Comparison of ENCODE assay signal across 9 cellular contexts in genomic region chr11:35419713-35420333, GRCh38. TPM values are rescaled to one million over a fixed set of nuclear protein-coding genes. Genes with fewer than 3 reads are reported as not detected.
A peak's percentile ranks its signal among the peaks of the same experiment; 100 is the strongest.
DNase-seq lines count a peak whose midpoint lies in the region; ATAC-seq and TF ChIP-seq lines count a peak whose summit lies in the region.
"Had no signal": no experiment of that assay in that cellular context is flagged by ENCODE, and none has a peak within 500 bp of the region (broad histone marks: within the 10 kb centered on the region; RNA-seq: fewer than 3 reads in every experiment).

No MANE protein-coding gene starts in this region.

- ATAC-seq in CD4-positive, alpha-beta T cell (ENCODE audit: poor library complexity): no peak
- no peak for ATAC-seq in GM19328 (IDR thresholded peaks at IDR 0.05; ENCODE audit: unreplicated experiment)
- ATAC-seq in GM18907 (IDR thresholded peaks at IDR 0.05; ENCODE audit: unreplicated experiment): no peak

- 1 to 10% methylated on average over 2 to 51 of the region's 52 CpGs for WGBS in endodermal cell (ENCODE audit: insufficient coverage in 1 of 2, insufficient read length in 1 of 2), 2 experiments

- CTCF ChIA-PET in CD4-positive, alpha-beta T cell (lab: Charles Lee): interaction anchor here (1.6 kb wide), 1 partner anchor 10 kb away, joined by 3 read pairs; no protein-coding TSS in a partner anchor

- peak overlapping the region; percentile 81 for H3K4me3 ChIP-seq in endodermal cell (ENCODE audit: low read length)

- no peak overlapping the region for H3K27ac ChIP-seq in CD4-positive, alpha-beta T cell (ENCODE audit: low read depth, low read length)
- H3K27ac ChIP-seq in endodermal cell (ENCODE audit: low read depth, low read length): peak overlapping the region; percentile 91

- peak overlapping the region; percentile 25 for H3K4me3 Mint-ChIP-seq in CD4-positive, alpha-beta T cell
- H3K4me3 Mint-ChIP-seq in endodermal cell (peak overlapping the region; percentile 62), osteocyte (ENCODE audit: unreplicated experiment) (peak overlapping the region; percentile 71)

- POLR2A ChIA-PET in CD4-positive, alpha-beta T cell (lab: Charles Lee): no interaction called here

- H3K9me3 ChIP-seq in CD4-positive, alpha-beta T cell (ENCODE audit: control insufficient read depth, low read length): no peaks in the 10 kb centered on the region
- H3K9me3 ChIP-seq in endodermal cell (ENCODE audit: control insufficient read depth, low read length): no peaks in the 10 kb centered on the region

- H3K36me3 ChIP-seq in endodermal cell (ENCODE audit: control insufficient read depth, insufficient read depth, low read length): no peaks in the 10 kb centered on the region

- no peak overlapping the region for H3K9ac ChIP-seq in endodermal cell (ENCODE audit: extremely low read depth, low read length, poor library complexity, severe bottlenecking)

- no peak for TF ChIP-seq CTCF in CD4-positive, alpha-beta T cell (IDR thresholded peaks at IDR 0.05)
- TF ChIP-seq CTCF in endodermal cell (conservative IDR thresholded peaks at IDR 0.05) (no peak), osteocyte (IDR thresholded peaks at IDR 0.05) (no peak)

- H3K27me3 ChIP-seq in CD4-positive, alpha-beta T cell (ENCODE audit: control insufficient read depth, insufficient read depth, low read length): peaks cover 98% of the 10 kb centered on the region
- peaks cover 87% of the 10 kb centered on the region for H3K27me3 ChIP-seq in endodermal cell (ENCODE audit: control insufficient read depth, insufficient read depth, low read length, poor library complexity, severe bottlenecking)

- no peak overlapping the region for H3K27ac Mint-ChIP-seq in CD4-positive, alpha-beta T cell
- H3K27ac Mint-ChIP-seq in endodermal cell: no peak overlapping the region
- H3K27ac Mint-ChIP-seq in osteocyte (ENCODE audit: unreplicated experiment): no peak overlapping the region

- no peaks in the 10 kb centered on the region for H3K9me3 Mint-ChIP-seq in CD4-positive, alpha-beta T cell
- H3K9me3 Mint-ChIP-seq in endodermal cell (no peaks in the 10 kb centered on the region), osteocyte (ENCODE audit: unreplicated experiment) (no peaks in the 10 kb centered on the region)

- intact Hi-C loops in CD4-positive, alpha-beta T cell (cut with DNase I, micrococcal nuclease): loop anchor here in 1 of 2 experiments (10.0 kb wide), 1 partner anchor 915 kb away; no protein-coding TSS in a partner anchor

- DNase-seq in CD4-positive, alpha-beta T cell: no peak
- peak; percentile 13 for DNase-seq in NCI-H524 treated with DMSO at 0.1 percent for 48 hours (lab: John Stamatoyannopoulos, UW)
- DNase-seq in endodermal cell: peak; percentile 52
- no peak for DNase-seq in osteocyte (ENCODE audit: extremely low spot score, unreplicated experiment)
- DNase-seq in NCI-H2029 (lab: John Stamatoyannopoulos, UW): no peak
- no peak for DNase-seq in RKO (ENCODE audit: low spot score)

- H3K36me3 Mint-ChIP-seq in CD4-positive, alpha-beta T cell (ENCODE audit: low read depth): no peaks in the 10 kb centered on the region
- H3K36me3 Mint-ChIP-seq in endodermal cell (ENCODE audit: low read depth): no peaks in the 10 kb centered on the region
- peaks cover 2% of the 10 kb centered on the region for H3K36me3 Mint-ChIP-seq in osteocyte (ENCODE audit: unreplicated experiment)

- peaks cover 92% of the 10 kb centered on the region for H3K27me3 Mint-ChIP-seq in CD4-positive, alpha-beta T cell
- peaks cover 96% of the 10 kb centered on the region for H3K27me3 Mint-ChIP-seq in endodermal cell (ENCODE audit: insufficient read depth)
- peaks cover 80% of the 10 kb centered on the region for H3K27me3 Mint-ChIP-seq in osteocyte (ENCODE audit: unreplicated experiment)

- H3K4me1 ChIP-seq in endodermal cell (ENCODE audit: control insufficient read depth, insufficient read depth, low read length): no peaks in the 10 kb centered on the region

- no peaks in the 10 kb centered on the region for H3K4me1 Mint-ChIP-seq in CD4-positive, alpha-beta T cell (ENCODE audit: low read depth)
- H3K4me1 Mint-ChIP-seq in endodermal cell (peaks cover 13% of the 10 kb centered on the region), osteocyte (ENCODE audit: unreplicated experiment) (peaks cover 25% of the 10 kb centered on the region)

RNA-seq across cellular contexts. Expression of gene SLC1A2, which starts 0.5 kb away (rescaled TPM):
- total RNA-seq in CD4-positive, alpha-beta T cell: not detected
- 10 to 100 TPM in 1 of 2 donors, 1 to 10 TPM in 1; 7.1 to 13.5 TPM for total RNA-seq in endodermal cell
- polyA plus RNA-seq in endodermal cell (2013, experiment 1 of 2): 8.8 TPM
- polyA plus RNA-seq in endodermal cell (2013, experiment 2 of 2): 9.6 TPM
- total RNA-seq in osteocyte: 0.32 and 0.44 TPM in 2 replicates
- total RNA-seq: activated CD8-positive, alpha-beta memory T cell treated with anti-CD3 and anti-CD28 coated beads for 36 hours had no signal

Comparison
In these comparisons a context has a peak if more than half of its experiments do, and no peak if none do; other contexts are left out.
1. DNase-seq: peak in NCI-H524 treated with DMSO at 0.1 percent for 48 hours (single experiment) and endodermal cell (single experiment); none in CD4-positive, alpha-beta T cell (0 of 10), osteocyte (single experiment), NCI-H2029 (single experiment) and RKO (single experiment).
2. Peak in every context shown above with its lines, with median percentiles within 50 percentile points of each other: H3K4me3 Mint-ChIP-seq.